1 cellular context compared by ENCODE assay signal in the genomic region with DNA sequence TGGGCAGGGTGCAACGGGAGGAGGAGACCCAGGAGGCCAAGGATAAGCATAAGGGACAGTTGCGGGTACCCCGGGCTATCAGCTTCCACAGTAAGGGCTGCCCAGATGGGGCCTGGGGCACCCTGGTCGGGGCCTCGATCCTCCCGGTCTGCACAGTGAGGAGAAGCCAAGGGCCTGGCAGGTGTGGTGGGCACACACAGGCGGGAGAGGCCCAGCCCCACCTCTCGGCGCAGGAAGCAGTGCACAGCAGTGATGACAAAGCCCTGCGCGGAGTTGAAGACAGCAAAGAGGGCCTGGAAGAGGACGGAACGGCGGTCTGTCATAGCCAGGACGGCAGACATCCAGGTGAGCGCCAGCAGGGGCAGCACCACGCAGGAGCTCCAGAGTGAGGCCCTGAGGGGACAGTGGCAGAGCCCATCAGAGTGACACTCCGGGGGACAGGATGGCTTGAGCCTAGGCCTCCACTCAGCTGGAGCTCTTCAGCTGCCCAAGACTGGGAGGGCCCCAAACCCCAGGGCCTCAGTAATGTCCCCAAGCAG.
A peak's percentile ranks its signal among the peaks of the same experiment; 100 is the strongest.
TF ChIP-seq lines count a peak whose summit lies in the region.

No MANE protein-coding gene starts in this region.

TF ChIP-seq in K562, 482 proteins besides CTCF, POLR2A, EP300 and RAD21:
- TF ChIP-seq NR2F6 (CRISPR knock-in tag; IDR thresholded peaks at IDR 0.05): no peak
- TF ChIP-seq ZNF518B (CRISPR knock-in tag; IDR thresholded peaks at IDR 0.05): no peak
- peak; percentile 27; the same call in 1 of the 2 replicates for TF ChIP-seq CREB1 (IDR thresholded peaks at IDR 0.05)
- TF ChIP-seq CREB1 (CRISPR knock-in tag; IDR thresholded peaks at IDR 0.05): no peak
- TF ChIP-seq ZNF311 (CRISPR knock-in tag; IDR thresholded peaks at IDR 0.05): no peak
- no peak for TF ChIP-seq ZNF695 (CRISPR knock-in tag; IDR thresholded peaks at IDR 0.05)
- TF ChIP-seq ZFP30 (CRISPR knock-in tag; IDR thresholded peaks at IDR 0.05; ENCODE audit: borderline replicate concordance): no peak
